7 cellular contexts compared by ENCODE assay signal in the genomic region with DNA sequence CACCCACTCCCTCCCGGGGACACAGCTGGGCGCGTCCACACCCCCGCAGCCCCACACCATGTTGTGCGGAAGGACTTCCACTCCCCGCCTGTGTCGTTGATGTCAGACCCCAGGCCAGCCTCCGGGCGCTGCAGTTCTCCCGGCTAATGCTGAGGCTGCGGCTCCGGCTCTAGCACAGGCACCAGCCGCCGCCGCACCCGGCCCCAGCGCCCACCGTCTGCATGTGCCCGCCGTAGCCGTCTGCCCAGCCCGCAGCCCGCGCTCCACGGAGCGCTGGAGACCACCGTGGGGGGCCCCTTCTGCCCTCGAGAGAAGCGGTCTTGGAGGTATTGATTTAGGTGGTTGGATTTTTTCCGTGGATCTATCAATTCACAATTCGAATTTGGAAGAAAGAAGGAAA. TPM values are rescaled to one million over a fixed set of nuclear protein-coding genes. Genes with fewer than 3 reads are reported as not detected.
DNase-seq lines count a peak whose midpoint lies in the region; TF ChIP-seq lines count a peak whose summit lies in the region.
"Not testable (repeated sequence)": the region's sequence is repeated elsewhere in the genome, so short reads cannot be mapped to it uniquely, and the experiment has no call there.

No MANE protein-coding gene starts in this region.

- H3K4me3 Mint-ChIP-seq in MCF 10A (ENCODE audit: unreplicated experiment) = peak overlapping the region; percentile 40

- not testable (repeated sequence) for H3K36me3 ChIP-seq in GM23248 (ENCODE audit: low read depth); Peyer's patch; mesodermal cell (ENCODE audit: control insufficient read depth, insufficient read depth, low read length); skeletal muscle satellite cell (ENCODE audit: insufficient read depth, low read length)

- not testable (repeated sequence) for TF ChIP-seq CTCF in Peyer's patch (IDR thresholded peaks at IDR 0.05); MCF 10A (IDR thresholded peaks at IDR 0.05; ENCODE audit: unreplicated experiment)

- TF ChIP-seq POLR2A in Peyer's patch (IDR thresholded peaks at IDR 0.05) = not testable (repeated sequence)

- H3F3A ChIP-seq in GM23248 (ENCODE audit: insufficient read depth) = not testable (repeated sequence)

- not testable (repeated sequence) for BruUV-seq in MCF 10A (replicated peaks; lab: Mats Ljungman, UMichigan)

- H3K4me2 ChIP-seq in GM23248 (ENCODE audit: unreplicated experiment) (peak overlapping the region; percentile 28), skeletal muscle satellite cell (ENCODE audit: low read length) (peak overlapping the region; percentile 72)

- not testable (repeated sequence) for H3K9me2 ChIP-seq in GM23248 (ENCODE audit: insufficient read depth)

- not testable (repeated sequence) for H3K9me3 Mint-ChIP-seq in MCF 10A (ENCODE audit: unreplicated experiment)

- not testable (repeated sequence) for H4K20me1 ChIP-seq in GM23248 (ENCODE audit: insufficient read depth)

- CTCF ChIA-PET in MCF 10A (lab: Yijun Ruan, JAX) = not testable (repeated sequence)

- not testable (repeated sequence) for H2AFZ ChIP-seq in GM23248

- DNase-seq in GM23248; MCF 10A (ENCODE audit: unreplicated experiment): not testable (repeated sequence)
- peak in 1 of 3 donors; percentile 16 for DNase-seq in Peyer's patch
- peak; percentile 30 for DNase-seq in activated T-cell treated with anti-CD3 and anti-CD28 coated beads, Interleukin-2, amount 50 U/mL, for 1 hour
- DNase-seq in head of caudate nucleus = peak in 29 of 42 donors; percentile 4 to 51 (median 21)

- not testable (repeated sequence) for H3K27ac Mint-ChIP-seq in MCF 10A (ENCODE audit: low read depth, unreplicated experiment)

- H3K4me1 Mint-ChIP-seq in MCF 10A (ENCODE audit: insufficient read depth, unreplicated experiment) = not testable (repeated sequence)

- WGBS in GM23248 (ENCODE audit: low coverage in 1 of 2, low lambda C conversion rate in 2 of 2, missing lambda C conversion rate in 2 of 2), 2 experiments = 0 to 1% methylated on average over 5 to 14 of the region's 31 CpGs
- WGBS in mesodermal cell (ENCODE audit: insufficient coverage in 2 of 2), 2 experiments = no CpG with 5 or more reads among the region's 31 CpGs

- peaks cover 18% of the 10 kb centered on the region for H3K79me2 ChIP-seq in GM23248 (ENCODE audit: insufficient read depth)

- not testable (repeated sequence) for H3K9ac ChIP-seq in GM23248; skeletal muscle satellite cell (ENCODE audit: low read depth, low read length)

- H3K27me3 ChIP-seq in GM23248 (replicated peaks; ENCODE audit: insufficient read depth); Peyer's patch; skeletal muscle satellite cell (ENCODE audit: control insufficient read depth, insufficient read depth, low read length): not testable (repeated sequence)

- not testable (repeated sequence) for H3K4me1 ChIP-seq in GM23248 (ENCODE audit: insufficient read depth); Peyer's patch; mesodermal cell (ENCODE audit: control insufficient read depth, insufficient read depth, low read length, poor library complexity, severe bottlenecking); skeletal muscle satellite cell (ENCODE audit: control insufficient read depth, insufficient read depth, low read length)

- not testable (repeated sequence) for H3K27me3 Mint-ChIP-seq in MCF 10A (ENCODE audit: insufficient read depth, unreplicated experiment)

- H3K9me3 ChIP-seq in GM23248 (ENCODE audit: low read depth); Peyer's patch; mesodermal cell (ENCODE audit: control insufficient read depth, low read length); skeletal muscle satellite cell (replicated peaks; ENCODE audit: low read length): not testable (repeated sequence)

- not testable (repeated sequence) for H3K27ac ChIP-seq in GM23248; Peyer's patch; mesodermal cell (ENCODE audit: low read depth, low read length, severe bottlenecking)

- not testable (repeated sequence) for H3K36me3 Mint-ChIP-seq in MCF 10A (ENCODE audit: insufficient read depth, unreplicated experiment)

- intact Hi-C loops in MCF 10A (cut with micrococcal nuclease); head of caudate nucleus (cut with DNase I): not testable (repeated sequence)

- POLR2A ChIA-PET in MCF 10A (lab: Yijun Ruan, JAX) = not testable (repeated sequence)

- H3K4me3 ChIP-seq in GM23248 (peak overlapping the region; percentile 62), Peyer's patch (peak overlapping the region in 3 of 4 donors; percentile 27 to 34 (median 34)), mesodermal cell (ENCODE audit: extremely low read depth, insufficient read depth, low read length, poor library complexity, severe bottlenecking) (peak overlapping the region; percentile 19), skeletal muscle satellite cell (ENCODE audit: low read length) (peak overlapping the region; percentile 45)

- in situ Hi-C loops in GM23248 (cut with MboI) = not testable (repeated sequence)

RNA-seq across cellular contexts. Expression of a gene that starts 2.2 kb away (rescaled TPM):
- total RNA-seq in GM23248 (2014; rRNA removed; shearing (Covaris generic)) = 51.1 and 55.3 TPM in 2 replicates
- 35.8 and 42.3 TPM in 2 replicates for polyA plus RNA-seq in GM23248 (2016; fragmentation: Nextera tagmentation; extraction: Ambion mirVana)
- total RNA-seq in Peyer's patch = 10 to 100 TPM; 14.2 to 80.0 (median 25.4) TPM
- 72.1 and 78.0 TPM in 2 replicates for total RNA-seq in MCF 10A (2022)
- polyA plus RNA-seq in mesodermal cell (2013, experiment 1 of 2) = 124 TPM
- polyA plus RNA-seq in mesodermal cell (2013, experiment 2 of 2) = 92.7 TPM
- total RNA-seq in skeletal muscle satellite cell (2012; rRNA removed) = 40.6 and 48.9 TPM in 2 replicates

RNA-seq across cellular contexts. Expression of a gene that starts 2.9 kb away (rescaled TPM):
- total RNA-seq in GM23248 (2014; rRNA removed; shearing (Covaris generic)) = 2.5 TPM in 1 of 2 replicates, not detected in the other
- 3.1 and 4.3 TPM in 2 replicates for polyA plus RNA-seq in GM23248 (2016; fragmentation: Nextera tagmentation; extraction: Ambion mirVana)
- total RNA-seq in Peyer's patch (under 1 TPM in 1 of 4 donors, not detected in 3; 0.80 TPM), MCF 10A (2022) (19.4 and 21.8 TPM in 2 replicates)
- 10.3 TPM for polyA plus RNA-seq in mesodermal cell (2013, experiment 1 of 2)
- polyA plus RNA-seq in mesodermal cell (2013, experiment 2 of 2) = 17.7 TPM
- 2.4 and 5.3 TPM in 2 replicates for total RNA-seq in skeletal muscle satellite cell (2012; rRNA removed)
